In the genomic region with DNA sequence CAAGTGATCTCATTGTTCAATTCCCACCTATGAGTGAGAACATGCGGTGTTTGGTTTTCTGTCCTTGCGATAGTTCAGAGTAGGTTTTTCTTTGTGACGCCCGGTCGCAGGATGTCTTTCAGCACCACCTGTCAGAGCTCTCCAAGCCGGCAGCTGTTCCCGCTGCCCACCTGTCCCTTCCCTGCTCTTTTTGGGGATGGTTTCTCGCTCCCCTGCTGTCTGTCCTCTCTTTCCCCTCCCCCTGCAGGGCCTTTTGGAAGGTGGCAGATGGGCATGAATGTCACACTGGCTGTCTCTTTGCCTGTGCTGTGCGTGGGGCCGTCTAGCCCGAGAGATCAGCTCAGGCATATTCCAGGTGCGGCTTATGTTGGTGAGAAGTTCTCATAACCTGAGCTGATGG, we compare ENCODE assay signal across 21 cellular contexts.
DNase-seq lines count a peak whose midpoint lies in the region; ATAC-seq and TF ChIP-seq lines count a peak whose summit lies in the region.
"Had no signal": no experiment of that assay in that cellular context is flagged by ENCODE, and none has a peak within 500 bp of the region (broad histone marks: within the 10 kb centered on the region; RNA-seq: fewer than 3 reads in every experiment).

No MANE protein-coding gene starts in this region.

- DNase-seq in heart left ventricle: peak in 3 of 5 donors; percentile 9 to 23 (median 19)
- DNase-seq in right atrium auricular region (ENCODE audit: low spot score): no peak
- peak; percentile 31 for DNase-seq in NCI-H146 treated with DMSO at 0.1 percent for 48 hours (lab: John Stamatoyannopoulos, UW; ENCODE audit: unreplicated experiment)
- peak; percentile 88 for DNase-seq in SHP77 treated with DMSO at 0.1 percent for 48 hours (lab: John Stamatoyannopoulos, UW)
- DNase-seq in spleen: peak; percentile 31
- no peak for DNase-seq in CD14-positive monocyte (ENCODE audit: low spot score)
- no peak for DNase-seq in OCI-M2 (lab: John Stamatoyannopoulos, UW; ENCODE audit: unreplicated experiment)
- DNase-seq: activated gamma-delta T cell treated with Interleukin-2 at 50 U/mL for 16 hours; activated T-cell treated with anti-CD3 and anti-CD28 coated beads, Interleukin-2, amount 50 U/mL, for 1 hour; CD4-positive, alpha-beta T cell; cortex of kidney; DND-41; mesendoderm; retina; stimulated activated CD4-positive, alpha-beta T cell treated with anti-CD3 and anti-CD28 coated beads, Interleukin-12 subunit alpha, Interleukin-12 subunit beta, amount 100 ng/mL, for 4 hours; stimulated activated CD4-positive, alpha-beta T cell treated with anti-CD3 and anti-CD28 coated beads, Interleukin-4, amount 100 ng/mL, for 4 hours; stimulated activated naive CD8-positive, alpha-beta T cell treated with anti-CD3 and anti-CD28 coated beads, Interleukin-15, Interleukin-2, amounts not matched to agents 100 U/mL and 50 U/mL, for 24 hours; thyroid gland had no signal

- no peak overlapping the region for H3K4me3 ChIP-seq in heart left ventricle
- no peak overlapping the region for H3K4me3 ChIP-seq in right atrium auricular region
- no peak overlapping the region for H3K4me3 ChIP-seq in spleen
- H3K4me3 ChIP-seq: breast epithelium, thyroid gland had no signal

- H3K27ac Mint-ChIP-seq in CD14-positive monocyte: peak overlapping the region in 1 of 7 donors; percentile 65
- H3K27ac Mint-ChIP-seq: CD4-positive, alpha-beta T cell had no signal

- H3K4me1 Mint-ChIP-seq in CD14-positive monocyte: peaks cover 14% of the 10 kb centered on the region

- intact Hi-C loops in heart left ventricle (cut with DNase I): loop anchor here in 2 of 10 donors (5.0 kb wide), 2 partner anchors 53 to 137 kb away; a partner anchor contains a TSS
- intact Hi-C loops in spleen (cut with DNase I; ENCODE audit: low total_unique reads): no loop called here
- intact Hi-C loops in CD14-positive monocyte (cut with micrococcal nuclease): no loop called here

- no peaks in the 10 kb centered on the region for H3K27me3 ChIP-seq in heart left ventricle
- no peaks in the 10 kb centered on the region for H3K27me3 ChIP-seq in right atrium auricular region
- no peaks in the 10 kb centered on the region for H3K27me3 ChIP-seq in spleen (replicated peaks in 1 of 7)
- H3K27me3 ChIP-seq: breast epithelium, thyroid gland had no signal

- H3K4me3 Mint-ChIP-seq in CD14-positive monocyte: no peak overlapping the region
- H3K4me3 Mint-ChIP-seq: CD4-positive, alpha-beta T cell had no signal

- H3K36me3 ChIP-seq in heart left ventricle (peaks cover 0 to 2% (median 0%) of the 10 kb centered on the region in 9 donors), right atrium auricular region (no peaks in the 10 kb centered on the region), spleen (peaks cover 0 to 44% (median under 1%) of the 10 kb centered on the region in 6 donors)
- H3K36me3 ChIP-seq: breast epithelium, thyroid gland had no signal

- H3K9me3 Mint-ChIP-seq in CD14-positive monocyte: peaks cover 0 to 2% (median 0%) of the 10 kb centered on the region in 7 donors
- H3K9me3 Mint-ChIP-seq: CD4-positive, alpha-beta T cell had no signal

- H3K27me3 Mint-ChIP-seq in CD14-positive monocyte (ENCODE audit: low read depth in 3 of 3): peaks cover 0 to 1% (median 0%) of the 10 kb centered on the region in 3 donors
- H3K27me3 Mint-ChIP-seq: CD4-positive, alpha-beta T cell had no signal

- H3K9me3 ChIP-seq in heart left ventricle (no peaks in the 10 kb centered on the region), right atrium auricular region (no peaks in the 10 kb centered on the region), spleen (no peaks in the 10 kb centered on the region)
- H3K9me3 ChIP-seq: breast epithelium, thyroid gland had no signal

- H3K27ac ChIP-seq in heart left ventricle: no peak overlapping the region
- no peak overlapping the region for H3K27ac ChIP-seq in right atrium auricular region
- H3K27ac ChIP-seq in spleen: peak overlapping the region in 2 of 8 donors; percentile 33 to 35
- H3K27ac ChIP-seq: breast epithelium, thyroid gland had no signal

- TF ChIP-seq POLR2A in heart left ventricle (IDR thresholded peaks at IDR 0.05) (no peak), spleen (IDR thresholded peaks at IDR 0.05) (no peak)

- 97 to 98% (median 97%) methylated on average over 12 of the region's 12 CpGs for WGBS in heart left ventricle, 4 donors
- WGBS in spleen, 5 donors: 94 to 98% (median 96%) methylated on average over 12 of the region's 12 CpGs

- H3K36me3 Mint-ChIP-seq in CD14-positive monocyte: peaks cover 10 to 20% of the 10 kb centered on the region in 2 donors

- H3K4me1 ChIP-seq in heart left ventricle (peaks cover 3 to 84% (median 56%) of the 10 kb centered on the region in 12 donors), right atrium auricular region (peaks cover 0 to 82% of the 10 kb centered on the region in 2 donors), spleen (peaks cover 7 to 74% (median 39%) of the 10 kb centered on the region in 6 donors)

- TF ChIP-seq CTCF in heart left ventricle (IDR thresholded peaks at IDR 0.05): no peak
- TF ChIP-seq CTCF in right atrium auricular region (IDR thresholded peaks at IDR 0.05): no peak
- TF ChIP-seq CTCF in spleen (IDR thresholded peaks at IDR 0.05 in 8 of 11, conservative IDR thresholded peaks at IDR 0.05 in 3 of 11): no peak
- TF ChIP-seq CTCF in CD14-positive monocyte (IDR thresholded peaks at IDR 0.05): no peak

- ATAC-seq in heart left ventricle (no peak), HG03097 (IDR thresholded peaks at IDR 0.05; ENCODE audit: low FRiP score, unreplicated experiment) (no peak)
- ATAC-seq: activated CD4-positive, CD25-positive, alpha-beta regulatory T cell treated with anti-CD3 and anti-CD28 coated beads, Interleukin-2, amount 50 U/mL, for 24 hours; stimulated activated naive CD8-positive, alpha-beta T cell treated with anti-CD3 and anti-CD28 coated beads, Interleukin-15, Interleukin-2, amounts not matched to agents 100 U/mL and 50 U/mL, for 24 hours had no signal

Comparison
In these comparisons a context has a peak if more than half of its experiments do, and no peak if none do; other contexts are left out.
1. DNase-seq: peak in heart left ventricle (3 of 5), NCI-H146 treated with DMSO at 0.1 percent for 48 hours (single experiment), SHP77 treated with DMSO at 0.1 percent for 48 hours (single experiment) and spleen (single experiment); none in right atrium auricular region (single experiment), CD14-positive monocyte (single experiment) and OCI-M2 (single experiment).